In the genomic region with DNA sequence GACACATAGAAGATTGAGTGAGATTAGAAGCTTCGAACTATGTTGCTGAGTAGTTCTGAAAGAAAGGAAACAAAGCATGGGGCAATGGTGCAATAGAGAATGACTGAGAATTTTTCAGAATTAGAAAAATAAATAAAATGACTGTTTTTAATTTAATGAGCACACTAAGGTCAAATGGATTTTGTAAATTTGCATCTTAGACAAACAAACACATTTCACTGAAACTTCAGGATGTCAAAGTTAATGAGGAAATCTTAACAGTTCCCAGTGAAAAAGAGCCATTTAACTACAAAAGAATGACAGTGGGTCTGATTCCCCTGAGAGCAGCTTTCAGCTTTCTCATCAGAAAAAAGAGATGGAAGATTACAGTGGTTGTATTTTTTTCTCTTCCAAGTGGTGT, we compare ENCODE assay signal across 35 cellular contexts.
"Had no signal": no experiment of that assay in that cellular context is flagged by ENCODE, and none has a peak within 500 bp of the region (broad histone marks: within the 10 kb centered on the region; RNA-seq: fewer than 3 reads in every experiment).

No MANE protein-coding gene starts in this region.

- H3K4me3 ChIP-seq: gastroesophageal sphincter, heart left ventricle, neural progenitor cell, psoas muscle, smooth muscle cell, upper lobe of left lung, vagina had no signal

- H3K4me3 Mint-ChIP-seq: activated CD4-positive, alpha-beta T cell treated with anti-CD3 and anti-CD28 coated beads, Interleukin-2, amount 10 ng/mL, durations not matched to agents 7 days and 5 days; activated CD8-positive, alpha-beta T cell treated with anti-CD3 and anti-CD28 coated beads for 36 hours; activated T-cell treated with anti-CD3 and anti-CD28 coated beads, Interleukin-2, amount 50 U/mL, for 4 hours; activated T-helper 17 cell treated with anti-CD3 and anti-CD28 coated beads, Interleukin-2, amount 50 U/mL, for 72 hours; central memory CD8-positive, alpha-beta T cell; dendritic cell treated with granulocyte-macrophage colony-stimulating factor and Interleukin-4, amounts not matched to agents 40 ng/mL and 50 ng/mL, for 4 days; endodermal cell; immature natural killer cell; mesothelial cell of epicardium; naive B cell; neural progenitor cell; stimulated activated memory B cell treated with anti-CD40 and anti-IgM and Interleukin-4, amounts not matched to agents 10 μg/mL and 1 μg/mL and 100 μg/mL, for 72 hours; stimulated activated naive CD8-positive, alpha-beta T cell treated with anti-CD3 and anti-CD28 coated beads, Interleukin-15, amount 100 ng/mL, for 72 hours; T-helper 17 cell; WTC11 had no signal

- ATAC-seq: activated CD8-positive, alpha-beta T cell treated with anti-CD3 and anti-CD28 coated beads for 36 hours; activated T-cell treated with anti-CD3 and anti-CD28 coated beads, Interleukin-2, amount 50 U/mL, for 4 hours; activated T-helper 17 cell treated with anti-CD3 and anti-CD28 coated beads, Interleukin-2, amount 50 U/mL, for 72 hours; esophagus mucosa; gastroesophageal sphincter; heart left ventricle; left colon; psoas muscle; stimulated activated memory B cell treated with anti-CD40 and anti-IgM and Interleukin-4, amounts not matched to agents 10 μg/mL and 1 μg/mL and 100 μg/mL, for 72 hours; stimulated activated naive CD8-positive, alpha-beta T cell treated with anti-CD3 and anti-CD28 coated beads, Interleukin-15, amount 100 ng/mL, for 72 hours; T-helper 17 cell; WTC11 had no signal

- H3K9me3 Mint-ChIP-seq: activated CD8-positive, alpha-beta T cell treated with anti-CD3 and anti-CD28 coated beads for 36 hours; dendritic cell treated with granulocyte-macrophage colony-stimulating factor and Interleukin-4, amounts not matched to agents 40 ng/mL and 50 ng/mL, for 4 days; endodermal cell; mesothelial cell of epicardium; neural progenitor cell had no signal

- H3K27me3 Mint-ChIP-seq: activated CD4-positive, alpha-beta T cell treated with anti-CD3 and anti-CD28 coated beads, Interleukin-2, amount 10 ng/mL, durations not matched to agents 7 days and 5 days; activated CD8-positive, alpha-beta T cell treated with anti-CD3 and anti-CD28 coated beads for 36 hours; activated T-helper 17 cell treated with anti-CD3 and anti-CD28 coated beads, Interleukin-2, amount 50 U/mL, for 72 hours; central memory CD8-positive, alpha-beta T cell; dendritic cell treated with granulocyte-macrophage colony-stimulating factor and Interleukin-4, amounts not matched to agents 40 ng/mL and 50 ng/mL, for 4 days; naive B cell; stimulated activated memory B cell treated with anti-CD40 and anti-IgM and Interleukin-4, amounts not matched to agents 10 μg/mL and 1 μg/mL and 100 μg/mL, for 72 hours; stimulated activated naive CD8-positive, alpha-beta T cell treated with anti-CD3 and anti-CD28 coated beads, Interleukin-15, amount 100 ng/mL, for 72 hours; T-helper 17 cell had no signal

- DNase-seq: activated CD4-positive, alpha-beta T cell treated with anti-CD3 and anti-CD28 coated beads for 1 hour; activated CD4-positive, alpha-beta T cell treated with anti-CD3 and anti-CD28 coated beads, Interleukin-2, amount 10 ng/mL, durations not matched to agents 7 days and 5 days; activated CD8-positive, alpha-beta T cell treated with anti-CD3 and anti-CD28 coated beads for 36 hours; activated gamma-delta T cell treated with Interleukin-2 at 50 U/mL for 16 hours; activated naive CD4-positive, alpha-beta T cell treated with anti-CD3 and anti-CD28 coated beads, Interleukin-2, amount 50 U/mL, for 16 hours; activated T-cell treated with anti-CD3 and anti-CD28 coated beads, Interleukin-2, amount 50 U/mL, for 4 hours; anterior cingulate cortex; endodermal cell; heart left ventricle; hypothalamus; immature natural killer cell; kidney; left colon; mammary epithelial cell; naive B cell; occipital lobe; psoas muscle; stimulated activated CD4-positive, alpha-beta T cell treated with anti-CD3 and anti-CD28 coated beads, Interleukin-1b, Interleukin-23, amount 100 ng/mL, for 48 hours; stimulated activated CD4-positive, alpha-beta T cell treated with anti-CD3 and anti-CD28 coated beads, Interleukin-4, amount 100 ng/mL, for 4 hours; stimulated activated CD8-positive, alpha-beta memory T cell treated with anti-CD3 and anti-CD28 coated beads, Interleukin-4, amount 100 ng/mL, for 48 hours; stimulated activated naive CD8-positive, alpha-beta T cell treated with anti-CD3 and anti-CD28 coated beads, Interleukin-15, amount 100 ng/mL, for 72 hours; substantia nigra; T-helper 17 cell had no signal

- H3K36me3 Mint-ChIP-seq: mesothelial cell of epicardium; naive B cell; neural progenitor cell; stimulated activated memory B cell treated with anti-CD40 and anti-IgM and Interleukin-4, amounts not matched to agents 10 μg/mL and 1 μg/mL and 100 μg/mL, for 72 hours; WTC11 had no signal

- H3K4me1 Mint-ChIP-seq: activated CD4-positive, alpha-beta T cell treated with anti-CD3 and anti-CD28 coated beads, Interleukin-2, amount 10 ng/mL, durations not matched to agents 7 days and 5 days; activated T-helper 17 cell treated with anti-CD3 and anti-CD28 coated beads, Interleukin-2, amount 50 U/mL, for 72 hours; central memory CD8-positive, alpha-beta T cell; endodermal cell; immature natural killer cell; neural progenitor cell; stimulated activated memory B cell treated with anti-CD40 and anti-IgM and Interleukin-4, amounts not matched to agents 10 μg/mL and 1 μg/mL and 100 μg/mL, for 72 hours; stimulated activated naive CD8-positive, alpha-beta T cell treated with anti-CD3 and anti-CD28 coated beads, Interleukin-15, amount 100 ng/mL, for 72 hours; T-helper 17 cell; WTC11 had no signal

- H3K27ac Mint-ChIP-seq: activated CD4-positive, alpha-beta T cell treated with anti-CD3 and anti-CD28 coated beads, Interleukin-2, amount 10 ng/mL, durations not matched to agents 7 days and 5 days; activated CD8-positive, alpha-beta T cell treated with anti-CD3 and anti-CD28 coated beads for 36 hours; activated T-helper 17 cell treated with anti-CD3 and anti-CD28 coated beads, Interleukin-2, amount 50 U/mL, for 72 hours; dendritic cell treated with granulocyte-macrophage colony-stimulating factor and Interleukin-4, amounts not matched to agents 40 ng/mL and 50 ng/mL, for 4 days; endodermal cell; immature natural killer cell; mesothelial cell of epicardium; naive B cell; neural progenitor cell; stimulated activated memory B cell treated with anti-CD40 and anti-IgM and Interleukin-4, amounts not matched to agents 10 μg/mL and 1 μg/mL and 100 μg/mL, for 72 hours; stimulated activated naive CD8-positive, alpha-beta T cell treated with anti-CD3 and anti-CD28 coated beads, Interleukin-15, amount 100 ng/mL, for 72 hours; T-helper 17 cell; WTC11 had no signal
